ENCODE assay signal across 1 cellular context in genomic region chr10:112302335-112302734, GRCh38.
TF ChIP-seq lines count a peak whose summit lies in the region.

No MANE protein-coding gene starts in this region.

TF ChIP-seq in HepG2, 621 proteins besides CTCF, POLR2A, EP300 and RAD21 (continued from another document):
- TF ChIP-seq, protein P1, sequence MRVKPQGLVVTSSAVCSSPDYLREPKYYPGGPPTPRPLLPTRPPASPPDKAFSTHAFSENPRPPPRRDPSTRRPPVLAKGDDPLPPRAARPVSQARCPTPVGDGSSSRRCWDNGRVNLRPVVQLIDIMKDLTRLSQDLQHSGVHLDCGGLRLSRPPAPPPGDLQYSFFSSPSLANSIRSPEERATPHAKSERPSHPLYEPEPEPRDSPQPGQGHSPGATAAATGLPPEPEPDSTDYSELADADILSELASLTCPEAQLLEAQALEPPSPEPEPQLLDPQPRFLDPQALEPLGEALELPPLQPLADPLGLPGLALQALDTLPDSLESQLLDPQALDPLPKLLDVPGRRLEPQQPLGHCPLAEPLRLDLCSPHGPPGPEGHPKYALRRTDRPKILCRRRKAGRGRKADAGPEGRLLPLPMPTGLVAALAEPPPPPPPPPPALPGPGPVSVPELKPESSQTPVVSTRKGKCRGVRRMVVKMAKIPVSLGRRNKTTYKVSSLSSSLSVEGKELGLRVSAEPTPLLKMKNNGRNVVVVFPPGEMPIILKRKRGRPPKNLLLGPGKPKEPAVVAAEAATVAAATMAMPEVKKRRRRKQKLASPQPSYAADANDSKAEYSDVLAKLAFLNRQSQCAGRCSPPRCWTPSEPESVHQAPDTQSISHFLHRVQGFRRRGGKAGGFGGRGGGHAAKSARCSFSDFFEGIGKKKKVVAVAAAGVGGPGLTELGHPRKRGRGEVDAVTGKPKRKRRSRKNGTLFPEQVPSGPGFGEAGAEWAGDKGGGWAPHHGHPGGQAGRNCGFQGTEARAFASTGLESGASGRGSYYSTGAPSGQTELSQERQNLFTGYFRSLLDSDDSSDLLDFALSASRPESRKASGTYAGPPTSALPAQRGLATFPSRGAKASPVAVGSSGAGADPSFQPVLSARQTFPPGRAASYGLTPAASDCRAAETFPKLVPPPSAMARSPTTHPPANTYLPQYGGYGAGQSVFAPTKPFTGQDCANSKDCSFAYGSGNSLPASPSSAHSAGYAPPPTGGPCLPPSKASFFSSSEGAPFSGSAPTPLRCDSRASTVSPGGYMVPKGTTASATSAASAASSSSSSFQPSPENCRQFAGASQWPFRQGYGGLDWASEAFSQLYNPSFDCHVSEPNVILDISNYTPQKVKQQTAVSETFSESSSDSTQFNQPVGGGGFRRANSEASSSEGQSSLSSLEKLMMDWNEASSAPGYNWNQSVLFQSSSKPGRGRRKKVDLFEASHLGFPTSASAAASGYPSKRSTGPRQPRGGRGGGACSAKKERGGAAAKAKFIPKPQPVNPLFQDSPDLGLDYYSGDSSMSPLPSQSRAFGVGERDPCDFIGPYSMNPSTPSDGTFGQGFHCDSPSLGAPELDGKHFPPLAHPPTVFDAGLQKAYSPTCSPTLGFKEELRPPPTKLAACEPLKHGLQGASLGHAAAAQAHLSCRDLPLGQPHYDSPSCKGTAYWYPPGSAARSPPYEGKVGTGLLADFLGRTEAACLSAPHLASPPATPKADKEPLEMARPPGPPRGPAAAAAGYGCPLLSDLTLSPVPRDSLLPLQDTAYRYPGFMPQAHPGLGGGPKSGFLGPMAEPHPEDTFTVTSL (CRISPR knock-in tag; IDR thresholded peaks at IDR 0.05; ENCODE audit: borderline replicate concordance): 0 out of 2 replicates have a peak, but pooled peaks have one; percentile 29
- TF ChIP-seq, protein P2, sequence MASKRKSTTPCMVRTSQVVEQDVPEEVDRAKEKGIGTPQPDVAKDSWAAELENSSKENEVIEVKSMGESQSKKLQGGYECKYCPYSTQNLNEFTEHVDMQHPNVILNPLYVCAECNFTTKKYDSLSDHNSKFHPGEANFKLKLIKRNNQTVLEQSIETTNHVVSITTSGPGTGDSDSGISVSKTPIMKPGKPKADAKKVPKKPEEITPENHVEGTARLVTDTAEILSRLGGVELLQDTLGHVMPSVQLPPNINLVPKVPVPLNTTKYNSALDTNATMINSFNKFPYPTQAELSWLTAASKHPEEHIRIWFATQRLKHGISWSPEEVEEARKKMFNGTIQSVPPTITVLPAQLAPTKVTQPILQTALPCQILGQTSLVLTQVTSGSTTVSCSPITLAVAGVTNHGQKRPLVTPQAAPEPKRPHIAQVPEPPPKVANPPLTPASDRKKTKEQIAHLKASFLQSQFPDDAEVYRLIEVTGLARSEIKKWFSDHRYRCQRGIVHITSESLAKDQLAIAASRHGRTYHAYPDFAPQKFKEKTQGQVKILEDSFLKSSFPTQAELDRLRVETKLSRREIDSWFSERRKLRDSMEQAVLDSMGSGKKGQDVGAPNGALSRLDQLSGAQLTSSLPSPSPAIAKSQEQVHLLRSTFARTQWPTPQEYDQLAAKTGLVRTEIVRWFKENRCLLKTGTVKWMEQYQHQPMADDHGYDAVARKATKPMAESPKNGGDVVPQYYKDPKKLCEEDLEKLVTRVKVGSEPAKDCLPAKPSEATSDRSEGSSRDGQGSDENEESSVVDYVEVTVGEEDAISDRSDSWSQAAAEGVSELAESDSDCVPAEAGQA (IDR thresholded peaks at IDR 0.05; ENCODE audit: low read depth): no peak
- TF ChIP-seq, protein P2 (CRISPR knock-in tag; IDR thresholded peaks at IDR 0.05; ENCODE audit: borderline replicate concordance): no peak
- TF ChIP-seq ATF7-NPFF (CRISPR knock-in tag; IDR thresholded peaks at IDR 0.05; ENCODE audit: low read depth) (no peak), ZBTB43 (CRISPR knock-in tag; conservative IDR thresholded peaks at IDR 0.05) (no peak), KLF16 (CRISPR knock-in tag; IDR thresholded peaks at IDR 0.05) (no peak), ZNF264 (CRISPR knock-in tag; IDR thresholded peaks at IDR 0.05) (0 out of 2 replicates have a peak, but pooled peaks have one; percentile 35), TCF7 (IDR thresholded peaks at IDR 0.05; ENCODE audit: low read depth) (peak; percentile 37; the same call in 1 of the 2 replicates), ZBTB25 (CRISPR knock-in tag; IDR thresholded peaks at IDR 0.05) (no peak), EZH2 (conservative IDR thresholded peaks at IDR 0.05; ENCODE audit: low read depth, low read length) (no peak), GTF2F1 (IDR thresholded peaks at IDR 0.05; ENCODE audit: low read length) (no peak), ZNF563 (CRISPR knock-in tag; IDR thresholded peaks at IDR 0.05) (no peak), ZNF205 (CRISPR knock-in tag; IDR thresholded peaks at IDR 0.05) (no peak), ZFP82 (CRISPR knock-in tag; IDR thresholded peaks at IDR 0.05; ENCODE audit: borderline replicate concordance) (no peak), MIER3 (CRISPR knock-in tag; IDR thresholded peaks at IDR 0.05; ENCODE audit: borderline replicate concordance) (0 out of 2 replicates have a peak, but pooled peaks have one; percentile 46), NR1H2 (CRISPR knock-in tag; IDR thresholded peaks at IDR 0.05; ENCODE audit: borderline replicate concordance, low read depth) (no peak), ZKSCAN8 (CRISPR knock-in tag; IDR thresholded peaks at IDR 0.05; ENCODE audit: borderline replicate concordance) (no peak), ZNF775 (CRISPR knock-in tag; IDR thresholded peaks at IDR 0.05; ENCODE audit: borderline replicate concordance) (no peak), ZNF558 (CRISPR knock-in tag; IDR thresholded peaks at IDR 0.05; ENCODE audit: borderline replicate concordance) (no peak), MIXL1 (CRISPR knock-in tag; IDR thresholded peaks at IDR 0.05) (peak; percentile 46; the same call in 1 of the 2 replicates), TBX2 (CRISPR knock-in tag; IDR thresholded peaks at IDR 0.05; ENCODE audit: borderline replicate concordance) (peak; percentile 54; the same call in 1 of the 2 replicates), FLYWCH1 (CRISPR knock-in tag; IDR thresholded peaks at IDR 0.05) (no peak), SNAPC5 (CRISPR knock-in tag; IDR thresholded peaks at IDR 0.05; ENCODE audit: borderline replicate concordance) (no peak), HNRNPLL (IDR thresholded peaks at IDR 0.05; ENCODE audit: low read depth, low read length, poor library complexity, severe bottlenecking) (no peak), BHLHE40 (IDR thresholded peaks at IDR 0.05; ENCODE audit: low read length) (no peak), NR2F2 (IDR thresholded peaks at IDR 0.05; ENCODE audit: borderline replicate concordance, low read depth) (no peak), PCBP1 (IDR thresholded peaks at IDR 0.05; ENCODE audit: borderline replicate concordance, low read depth, low read length) (no peak)
- TF ChIP-seq, protein P3, sequence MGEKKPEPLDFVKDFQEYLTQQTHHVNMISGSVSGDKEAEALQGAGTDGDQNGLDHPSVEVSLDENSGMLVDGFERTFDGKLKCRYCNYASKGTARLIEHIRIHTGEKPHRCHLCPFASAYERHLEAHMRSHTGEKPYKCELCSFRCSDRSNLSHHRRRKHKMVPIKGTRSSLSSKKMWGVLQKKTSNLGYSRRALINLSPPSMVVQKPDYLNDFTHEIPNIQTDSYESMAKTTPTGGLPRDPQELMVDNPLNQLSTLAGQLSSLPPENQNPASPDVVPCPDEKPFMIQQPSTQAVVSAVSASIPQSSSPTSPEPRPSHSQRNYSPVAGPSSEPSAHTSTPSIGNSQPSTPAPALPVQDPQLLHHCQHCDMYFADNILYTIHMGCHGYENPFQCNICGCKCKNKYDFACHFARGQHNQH (CRISPR knock-in tag; IDR thresholded peaks at IDR 0.05): no peak
